Comparison of ENCODE assay signal across 8 cellular contexts in the genomic region with DNA sequence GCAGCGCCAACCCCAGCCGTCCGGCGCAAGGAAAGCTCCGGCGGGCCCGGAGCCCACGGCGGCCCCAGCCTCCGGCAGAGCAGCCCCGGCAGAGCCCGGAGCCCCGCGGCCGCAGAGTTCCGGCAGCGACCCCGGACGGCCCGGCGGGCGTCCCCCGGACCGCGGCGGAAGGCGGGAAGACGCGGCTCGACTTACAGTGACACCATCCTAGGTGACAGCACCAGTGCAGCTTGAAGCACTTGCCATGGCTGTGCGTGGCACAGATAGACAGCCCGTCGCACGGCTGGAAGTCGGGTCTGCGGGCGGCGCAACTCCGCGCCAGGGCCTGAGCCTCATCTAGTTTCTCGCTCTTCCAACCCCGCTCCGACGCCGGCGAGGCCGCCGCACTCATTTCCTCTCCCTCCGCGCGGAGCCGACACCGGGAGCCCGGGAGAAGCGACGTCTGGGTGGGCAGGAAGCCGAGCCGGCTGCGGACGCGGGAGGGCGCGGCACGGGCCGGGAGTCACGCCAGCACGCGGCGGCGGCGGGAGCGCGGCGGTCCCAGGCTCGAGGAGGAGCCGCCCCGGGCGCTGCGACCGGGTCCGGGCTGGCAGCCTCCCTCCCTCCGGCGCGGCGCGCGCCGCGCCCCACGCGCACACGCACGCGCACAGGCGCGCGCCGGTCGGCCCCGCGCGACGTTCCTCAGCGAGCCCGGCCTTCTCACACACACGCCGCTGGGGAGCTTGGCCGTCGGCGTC. TPM values are rescaled to one million over a fixed set of nuclear protein-coding genes. Genes with fewer than 3 reads are reported as not detected.
DNase-seq lines count a peak whose midpoint lies in the region; ATAC-seq and TF ChIP-seq lines count a peak whose summit lies in the region.

A gene with protein sequence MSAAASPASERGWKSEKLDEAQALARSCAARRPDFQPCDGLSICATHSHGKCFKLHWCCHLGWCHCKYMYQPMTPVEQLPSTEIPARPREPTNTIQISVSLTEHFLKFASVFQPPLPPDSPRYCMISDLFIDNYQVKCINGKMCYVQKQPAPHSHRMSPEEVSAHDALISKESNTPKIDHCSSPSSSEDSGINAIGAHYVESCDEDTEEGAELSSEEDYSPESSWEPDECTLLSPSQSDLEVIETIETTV (minus strand): TSS at position 628 of the 737 bp plus-strand sequence. CDS start 237 bp downstream, at position 391.

- peak within 1 kb of the TSS; percentile 81 for H3K27ac ChIP-seq in colonic mucosa
- H3K27ac ChIP-seq in smooth muscle cell (ENCODE audit: low read depth) = no peak within 1 kb of the TSS

- H3K36me3 ChIP-seq in colonic mucosa (no peaks in the 10 kb centered on the region), kidney epithelial cell (ENCODE audit: control insufficient read depth, insufficient read depth, low read length) (no peaks in the 10 kb centered on the region), smooth muscle cell (ENCODE audit: low read depth) (no peaks in the 10 kb centered on the region)

- no peaks in the 10 kb centered on the region for H3K79me2 ChIP-seq in smooth muscle cell (ENCODE audit: low read depth)

- H3K4me1 ChIP-seq in colonic mucosa (no peaks in the 10 kb centered on the region), smooth muscle cell (ENCODE audit: low read depth) (peaks cover 18% of the 10 kb centered on the region)

- in situ Hi-C loops in SK-MEL-5 (cut with HindIII; ENCODE audit: low pct_unique_long_range_greater_than_20kb, low sequenced_read_pairs) = no loop called here

- intact Hi-C loops in colonic mucosa (cut with DNase I) = no loop called here

- peak within 1 kb of the TSS; percentile 79 to 84 for H3K9ac ChIP-seq in colonic mucosa (ENCODE audit: low read depth in 2 of 2, low read length in 2 of 2)
- no peak within 1 kb of the TSS for H3K9ac ChIP-seq in smooth muscle cell (ENCODE audit: low read depth)

- peak; percentile 59 for ATAC-seq in HG03432 (IDR thresholded peaks at IDR 0.05; ENCODE audit: unreplicated experiment)

- H3F3A ChIP-seq in smooth muscle cell (ENCODE audit: low read depth) = no peaks in the 10 kb centered on the region

- H3K4me3 ChIP-seq in colonic mucosa (peak within 1 kb of the TSS; percentile 77), kidney epithelial cell (ENCODE audit: low read depth, low read length) (peak within 1 kb of the TSS; percentile 47), smooth muscle cell (peak within 1 kb of the TSS; percentile 67)

- no peaks in the 10 kb centered on the region for H3K9me3 ChIP-seq in colonic mucosa
- H3K9me3 ChIP-seq in smooth muscle cell (replicated peaks; ENCODE audit: low read depth) = no peaks in the 10 kb centered on the region

- no peaks in the 10 kb centered on the region for H3K27me3 ChIP-seq in colonic mucosa
- peaks cover 27% of the 10 kb centered on the region for H3K27me3 ChIP-seq in kidney epithelial cell (ENCODE audit: control insufficient read depth, insufficient read depth, low read length)
- peaks cover 73% of the 10 kb centered on the region for H3K27me3 ChIP-seq in smooth muscle cell (ENCODE audit: low read depth)

- H4K20me1 ChIP-seq in smooth muscle cell (ENCODE audit: low read depth) = no peaks in the 10 kb centered on the region

- DNase-seq in NCI-H82 (lab: John Stamatoyannopoulos, UW) (peak; percentile 73), NCI-H82 treated with DMSO at 0.1 percent for 48 hours (lab: John Stamatoyannopoulos, UW; ENCODE audit: unreplicated experiment) (no peak), SK-MEL-5 (ENCODE audit: low read depth, low spot score) (peak; percentile 47), colonic mucosa (peak; percentile 55), kidney epithelial cell (ENCODE audit: low read depth) (no peak), smooth muscle cell (lab: John Stamatoyannopoulos, UW; ENCODE audit: unreplicated experiment) (peak; percentile 23), NK-92 (lab: John Stamatoyannopoulos, UW; ENCODE audit: unreplicated experiment) (no peak)

- under 1% methylated on average over 81 of the region's 110 CpGs for WGBS in smooth muscle cell (ENCODE audit: low lambda C conversion rate)

- H3K4me2 ChIP-seq in smooth muscle cell = peak within 1 kb of the TSS; percentile 92

- no peak for TF ChIP-seq CTCF in colonic mucosa (IDR thresholded peaks at IDR 0.05)
- TF ChIP-seq CTCF in kidney epithelial cell (IDR thresholded peaks at IDR 0.05; ENCODE audit: insufficient read depth, low read length, poor library complexity, severe bottlenecking) = no peak
- TF ChIP-seq CTCF in smooth muscle cell (IDR thresholded peaks at IDR 0.05; ENCODE audit: borderline replicate concordance, insufficient read depth, poor library complexity, severe bottlenecking) = no peak

- H2AFZ ChIP-seq in smooth muscle cell (ENCODE audit: low read depth) = peak within 1 kb of the TSS; percentile 92

RNA-seq across cellular contexts. Expression of the gene that starts here (rescaled TPM):
- 8.7 and 9.2 TPM in 2 replicates for total RNA-seq in SK-MEL-5 (2014; rRNA removed; shearing (Covaris generic))
- 6.5 and 8.6 TPM in 2 replicates for polyA plus RNA-seq in SK-MEL-5 (2015; cell fraction: cytosol; rRNA removed)
- polyA plus RNA-seq in SK-MEL-5 (2015; cell fraction: nucleus; rRNA removed) = 3.0 and 4.1 TPM in 2 replicates
- total RNA-seq in colonic mucosa (10 to 100 TPM in 1 of 2 donors, 1 to 10 TPM in 1; 8.4 to 12.7 TPM), kidney epithelial cell (0.50 and 1.5 TPM in 2 replicates), smooth muscle cell (0.72 and 1.4 TPM in 2 replicates)
- 0.23 and 0.54 TPM in 2 replicates for polyA plus RNA-seq in smooth muscle cell

Comparison
In these comparisons a context has a peak if more than half of its experiments do, and no peak if none do; other contexts are left out.
1. DNase-seq: peak in NCI-H82 (single experiment), SK-MEL-5 (single experiment), colonic mucosa (single experiment) and smooth muscle cell (single experiment); none in NCI-H82 treated with DMSO at 0.1 percent for 48 hours (single experiment), kidney epithelial cell (single experiment) and NK-92 (single experiment).
2. Peak in every context shown above with its lines, with median percentiles within 50 percentile points of each other: H3K4me3 ChIP-seq.